ENCODE assay signal across 19 cellular contexts in the genomic region with DNA sequence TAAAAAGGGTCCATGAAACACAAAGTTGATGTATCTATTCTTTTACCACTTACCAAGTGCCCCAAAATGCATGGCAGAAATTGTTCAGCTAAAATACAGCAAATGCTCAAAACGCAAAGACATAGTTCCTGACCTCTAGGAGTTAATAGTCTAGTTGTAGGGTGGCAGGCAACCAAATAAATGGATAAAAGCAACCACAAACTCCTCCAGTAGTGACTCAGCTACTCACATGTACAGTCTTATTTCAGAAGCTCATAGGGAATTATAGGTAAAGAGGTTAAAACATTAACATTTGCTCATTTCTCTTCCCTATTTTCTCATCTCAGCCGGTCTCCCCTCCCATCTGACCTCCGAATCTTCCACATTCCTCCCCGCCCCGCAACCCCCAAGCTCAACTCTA.
DNase-seq lines count a peak whose midpoint lies in the region; ATAC-seq and TF ChIP-seq lines count a peak whose summit lies in the region.
"Had no signal": no experiment of that assay in that cellular context is flagged by ENCODE, and none has a peak within 500 bp of the region (broad histone marks: within the 10 kb centered on the region; RNA-seq: fewer than 3 reads in every experiment).

No MANE protein-coding gene starts in this region.

- in situ Hi-C loops in mammary epithelial cell (cut with MboI; ENCODE audit: low sequenced_read_pairs in 2 of 2), result no loop called here

- POLR2A ChIA-PET in MCF 10A (lab: Yijun Ruan, JAX), result interaction anchor here (1.0 kb wide), 1 partner anchor 138 kb away, joined by 4 read pairs; no protein-coding TSS in a partner anchor
- POLR2A ChIA-PET in activated CD4-positive, alpha-beta T cell treated with anti-CD3 and anti-CD28 coated beads, Interleukin-2, amount 10 ng/mL, durations not matched to agents 7 days and 5 days (lab: Charles Lee), result no interaction called here

- H3K36me3 ChIP-seq in mammary epithelial cell (ENCODE audit: insufficient read depth, low read length), result no peaks in the 10 kb centered on the region
- H3K36me3 ChIP-seq: BLaER1 had no signal

- no peaks in the 10 kb centered on the region for H3K27me3 ChIP-seq in mammary epithelial cell (ENCODE audit: insufficient read depth, low read length)
- H3K27me3 ChIP-seq: BLaER1 had no signal

- no peak overlapping the region for H3K4me2 ChIP-seq in mammary epithelial cell (ENCODE audit: insufficient read depth, low read depth, low read length)
- H3K4me2 ChIP-seq: BLaER1 had no signal

- H3K27me3 Mint-ChIP-seq in MCF 10A (ENCODE audit: insufficient read depth, unreplicated experiment), result no peaks in the 10 kb centered on the region
- peaks cover 15% of the 10 kb centered on the region for H3K27me3 Mint-ChIP-seq in activated CD4-positive, alpha-beta T cell treated with anti-CD3 and anti-CD28 coated beads, Interleukin-2, amount 10 ng/mL, durations not matched to agents 7 days and 5 days

- H3K4me3 Mint-ChIP-seq in MCF 10A (ENCODE audit: unreplicated experiment), result no peak overlapping the region
- no peak overlapping the region for H3K4me3 Mint-ChIP-seq in activated CD4-positive, alpha-beta T cell treated with anti-CD3 and anti-CD28 coated beads, Interleukin-2, amount 10 ng/mL, durations not matched to agents 7 days and 5 days
- H3K4me3 Mint-ChIP-seq: CD14-positive monocyte; CD8-positive, alpha-beta T cell; HFFc6 had no signal

- H3K4me1 Mint-ChIP-seq in MCF 10A (ENCODE audit: insufficient read depth, unreplicated experiment), result peaks cover 5% of the 10 kb centered on the region
- H3K4me1 Mint-ChIP-seq in activated CD4-positive, alpha-beta T cell treated with anti-CD3 and anti-CD28 coated beads, Interleukin-2, amount 10 ng/mL, durations not matched to agents 7 days and 5 days, result no peaks in the 10 kb centered on the region
- H3K4me1 Mint-ChIP-seq: CD14-positive monocyte had no signal

- dilution Hi-C loops in mammary epithelial cell (cut with HindIII; ENCODE audit: low sequenced_read_pairs), result no loop called here

- no peaks in the 10 kb centered on the region for H3K9me3 ChIP-seq in mammary epithelial cell (replicated peaks; ENCODE audit: insufficient read depth, low read length)

- no peaks in the 10 kb centered on the region for H3K4me1 ChIP-seq in mammary epithelial cell (ENCODE audit: insufficient read depth, low read length)
- H3K4me1 ChIP-seq: BLaER1 had no signal

- ATAC-seq in GM19463 (IDR thresholded peaks at IDR 0.05; ENCODE audit: unreplicated experiment), result no peak
- ATAC-seq: CD8-positive, alpha-beta T cell; HCT116 had no signal

- H3K79me2 ChIP-seq in mammary epithelial cell (ENCODE audit: insufficient read depth, low read length), result no peaks in the 10 kb centered on the region

- 67% methylated on average over 5 of the region's 5 CpGs for WGBS in mammary epithelial cell (ENCODE audit: low coverage, missing lambda C conversion rate)

- H3K9ac ChIP-seq in mammary epithelial cell (ENCODE audit: insufficient read depth, low read length), result no peak overlapping the region
- H3K9ac ChIP-seq: BLaER1 had no signal

- TF ChIP-seq CTCF in mammary epithelial cell (conservative IDR thresholded peaks at IDR 0.05 in 1 of 2, IDR thresholded peaks at IDR 0.05 in 1 of 2; ENCODE audit: extremely low read depth in 1 of 2, insufficient read depth in 1 of 2, low read depth in 1 of 2, low read length in 2 of 2) (no peak), MCF 10A (IDR thresholded peaks at IDR 0.05; ENCODE audit: unreplicated experiment) (no peak)

- H3K4me3 ChIP-seq in mammary epithelial cell (replicated peaks in 1 of 3; ENCODE audit: insufficient read depth in 1 of 3, low read depth in 2 of 3, low read length in 3 of 3), result no peak overlapping the region
- H3K4me3 ChIP-seq: BLaER1 had no signal

- no peaks in the 10 kb centered on the region for H4K20me1 ChIP-seq in mammary epithelial cell (ENCODE audit: insufficient read depth, low read length)
- H4K20me1 ChIP-seq: BLaER1 had no signal

- no peak overlapping the region for H3K27ac Mint-ChIP-seq in MCF 10A (ENCODE audit: low read depth, unreplicated experiment)
- no peak overlapping the region for H3K27ac Mint-ChIP-seq in activated CD4-positive, alpha-beta T cell treated with anti-CD3 and anti-CD28 coated beads, Interleukin-2, amount 10 ng/mL, durations not matched to agents 7 days and 5 days
- H3K27ac Mint-ChIP-seq: CD14-positive monocyte; CD8-positive, alpha-beta T cell; HFFc6 had no signal

- no peak overlapping the region for H2AFZ ChIP-seq in mammary epithelial cell (ENCODE audit: low read depth, low read length)

- no peaks in the 10 kb centered on the region for H3K9me3 Mint-ChIP-seq in MCF 10A (ENCODE audit: unreplicated experiment)
- peaks cover 8% of the 10 kb centered on the region for H3K9me3 Mint-ChIP-seq in activated CD4-positive, alpha-beta T cell treated with anti-CD3 and anti-CD28 coated beads, Interleukin-2, amount 10 ng/mL, durations not matched to agents 7 days and 5 days
- H3K9me3 Mint-ChIP-seq: HFFc6 had no signal

- intact Hi-C loops in mammary epithelial cell (cut with micrococcal nuclease), result no loop called here
- intact Hi-C loops in MCF 10A (cut with micrococcal nuclease), result no loop called here

- H3K36me3 Mint-ChIP-seq in MCF 10A (ENCODE audit: insufficient read depth, unreplicated experiment), result no peaks in the 10 kb centered on the region
- no peaks in the 10 kb centered on the region for H3K36me3 Mint-ChIP-seq in activated CD4-positive, alpha-beta T cell treated with anti-CD3 and anti-CD28 coated beads, Interleukin-2, amount 10 ng/mL, durations not matched to agents 7 days and 5 days (ENCODE audit: low read depth)
- H3K36me3 Mint-ChIP-seq: CD14-positive monocyte; CD8-positive, alpha-beta T cell had no signal

- peak; percentile 18 for DNase-seq in mammary epithelial cell
- no peak for DNase-seq in MCF 10A (ENCODE audit: unreplicated experiment)
- DNase-seq in NCI-H2227 treated with DMSO at 0.1 percent for 48 hours (lab: John Stamatoyannopoulos, UW), result peak; percentile 52
- DNase-seq in RPMI7951 (ENCODE audit: low read depth), result peak; percentile 64
- DNase-seq in kidney tubule cell (ENCODE audit: low spot score), result peak; percentile 44
- DNase-seq in ecto neural progenitor cell (ENCODE audit: low spot score), result no peak
- no peak for DNase-seq in activated CD4-positive, alpha-beta T cell treated with anti-CD3 and anti-CD28 coated beads, Interleukin-2, amount 10 ng/mL, durations not matched to agents 7 days and 5 days
- DNase-seq: Calu3; CD8-positive, alpha-beta T cell; DMS79 treated with DMSO at 0.1 percent for 48 hours; GF-D8; GOT3; H7; HFFc6 had no signal

- BruUV-seq in mammary epithelial cell (replicated peaks; lab: Mats Ljungman, UMichigan) (no TSS peak), MCF 10A (replicated peaks; lab: Mats Ljungman, UMichigan) (no TSS peak)

- H3K27ac ChIP-seq in mammary epithelial cell (ENCODE audit: insufficient read depth, low read depth, low read length), result no peak overlapping the region
- H3K27ac ChIP-seq: 22Rv1, BLaER1 had no signal

- CTCF ChIA-PET in mammary epithelial cell (lab: Charles Lee; ENCODE audit: low non-redundant PET) (no interaction called here), MCF 10A (lab: Yijun Ruan, JAX) (interaction anchor here (1.1 to 1.6 kb wide), 3 partner anchors 13 to 601 kb away, joined by 3 to 8 read pairs (median 4); no protein-coding TSS in a partner anchor)
- CTCF ChIA-PET in activated CD4-positive, alpha-beta T cell treated with anti-CD3 and anti-CD28 coated beads, Interleukin-2, amount 10 ng/mL, durations not matched to agents 7 days and 5 days (lab: Charles Lee), result no interaction called here

Comparison
In these comparisons a context has a peak if more than half of its experiments do, and no peak if none do; other contexts are left out.
1. DNase-seq: peak in mammary epithelial cell (single experiment), NCI-H2227 treated with DMSO at 0.1 percent for 48 hours (single experiment), RPMI7951 (single experiment) and kidney tubule cell (single experiment); none in MCF 10A (single experiment), ecto neural progenitor cell (single experiment) and activated CD4-positive, alpha-beta T cell treated with anti-CD3 and anti-CD28 coated beads, Interleukin-2, amount 10 ng/mL, durations not matched to agents 7 days and 5 days (single experiment).